29 cellular contexts compared by ENCODE assay signal in genomic region chr1:54699936-54700525, GRCh38. TPM values are rescaled to one million over a fixed set of nuclear protein-coding genes. Genes with fewer than 3 reads are reported as not detected.
"Had no signal": no experiment of that assay in that cellular context is flagged by ENCODE, and none has a peak within 500 bp of the region (broad histone marks: within the 10 kb centered on the region; RNA-seq: fewer than 3 reads in every experiment).

No MANE protein-coding gene starts in this region.

- H3K36me3 ChIP-seq: colonic mucosa, gastrocnemius medialis, pancreas, right lobe of liver, suprapubic skin, transverse colon, upper lobe of right lung, uterus had no signal

- H3K79me2 ChIP-seq: hepatocyte had no signal

- H3K27me3 ChIP-seq: colonic mucosa, gastrocnemius medialis, heart left ventricle, pancreas, right lobe of liver, suprapubic skin, transverse colon, upper lobe of right lung, uterus had no signal

- FAIRE-seq: kidney, pancreas, small intestine had no signal

- H3K4me2 ChIP-seq: hepatocyte had no signal

- H2AFZ ChIP-seq: hepatocyte had no signal

- ATAC-seq: esophagus mucosa; gastrocnemius medialis; heart left ventricle; left lobe of liver; naive thymus-derived CD4-positive, alpha-beta T cell; pancreas; right lobe of liver; stimulated activated naive CD8-positive, alpha-beta T cell treated with anti-CD3 and anti-CD28 coated beads, Interleukin-15, amount 100 ng/mL, for 72 hours; upper lobe of right lung had no signal

- DNase-seq: colonic mucosa; effector CD8-positive, alpha-beta T cell; endodermal cell; foreskin fibroblast; gastrocnemius medialis; heart left ventricle; kidney; mesenchymal stem cell; midbrain; naive thymus-derived CD4-positive, alpha-beta T cell; occipital lobe; small intestine; stimulated activated CD4-positive, alpha-beta T cell treated with anti-CD3 and anti-CD28 coated beads, Interleukin-15, amount 100 ng/mL, for 24 hours; stimulated activated CD4-positive, alpha-beta T cell treated with anti-CD3 and anti-CD28 coated beads, Interleukin-2, amount 100 ng/mL, for 48 hours; stimulated activated CD8-positive, alpha-beta memory T cell treated with anti-CD3 and anti-CD28 coated beads, Interleukin-4, amount 100 ng/mL, for 48 hours; stimulated activated naive CD4-positive, alpha-beta T cell; stimulated activated naive CD8-positive, alpha-beta T cell treated with anti-CD3 and anti-CD28 coated beads, Interleukin-15, amount 100 ng/mL, for 72 hours; transverse colon; upper lobe of right lung; uterus had no signal

- H3K4me3 ChIP-seq: colonic mucosa, gastrocnemius medialis, heart left ventricle, hepatocyte, pancreas, right lobe of liver, suprapubic skin, transverse colon, upper lobe of right lung, uterus had no signal

- H3K27ac ChIP-seq: colonic mucosa, epithelial cell of prostate, gastrocnemius medialis, heart left ventricle, hepatocyte, pancreas, right lobe of liver, suprapubic skin, transverse colon, upper lobe of right lung, uterus had no signal

- H3K4me1 ChIP-seq: colonic mucosa, gastrocnemius medialis, heart left ventricle, pancreas, right lobe of liver, suprapubic skin, transverse colon, upper lobe of right lung, uterus had no signal

- H3K9me3 ChIP-seq: colonic mucosa, gastrocnemius medialis, heart left ventricle, pancreas, right lobe of liver, suprapubic skin, transverse colon, upper lobe of right lung, uterus had no signal

RNA-seq across cellular contexts. Expression of gene MROH7, which starts 58.4 kb away (rescaled TPM):
- total RNA-seq: glomerular endothelial cell, lung microvascular endothelial cell had no signal
- polyA plus RNA-seq: naive thymus-derived CD4-positive, alpha-beta T cell had no signal
